Comparison of ENCODE assay signal across 20 cellular contexts in genomic region chr17:78230996-78231931, GRCh38. TPM values are rescaled to one million over a fixed set of nuclear protein-coding genes. Genes with fewer than 3 reads are reported as not detected.
DNase-seq lines count a peak whose midpoint lies in the region; ATAC-seq and TF ChIP-seq lines count a peak whose summit lies in the region.
"Had no signal": no experiment of that assay in that cellular context is flagged by ENCODE, and none has a peak within 500 bp of the region (broad histone marks: within the 10 kb centered on the region; RNA-seq: fewer than 3 reads in every experiment).

Gene TMEM235, plus strand, starts transcription at chr17:78231631. Its CDS starts 393 bp downstream, at chr17:78232024.

- no peak within 1 kb of the TSS for H2BK120ac ChIP-seq in neuronal stem cell (ENCODE audit: low read depth, low read length)

- H3K4ac ChIP-seq in neuronal stem cell (ENCODE audit: low read length) = peak within 1 kb of the TSS; percentile 6

- H3K4me2 ChIP-seq in DOHH2 (ENCODE audit: low read length) = peak within 1 kb of the TSS; percentile 53
- H3K4me2 ChIP-seq in hepatocyte = peak within 1 kb of the TSS; percentile 72
- H3K4me2 ChIP-seq in neuronal stem cell (ENCODE audit: insufficient read depth, low read length, poor library complexity, severe bottlenecking) = peak within 1 kb of the TSS; percentile 58

- TF ChIP-seq CTCF in DOHH2 (IDR thresholded peaks at IDR 0.05; ENCODE audit: low read depth, low read length, poor library complexity, severe bottlenecking) = no peak
- TF ChIP-seq CTCF in hepatocyte (IDR thresholded peaks at IDR 0.05; ENCODE audit: poor library complexity) = no peak

- WGBS in hepatocyte (ENCODE audit: low lambda C conversion rate, missing lambda C conversion rate) = 43% methylated on average over 35 of the region's 51 CpGs
- WGBS in neuronal stem cell (ENCODE audit: extremely low coverage in 2 of 2, insufficient read length in 2 of 2, insufficient replicate concordance in 1 of 2), 2 donors = no CpG with 5 or more reads among the region's 51 CpGs

- ATAC-seq in GM21515 (IDR thresholded peaks at IDR 0.05; ENCODE audit: unreplicated experiment) = no peak

- H3K36me3 ChIP-seq in DOHH2 (ENCODE audit: control insufficient read depth, low read length) = no peaks in the 10 kb centered on the region
- H3K36me3 ChIP-seq in NT2/D1 (ENCODE audit: insufficient read depth, insufficient read length, low read length) = no peaks in the 10 kb centered on the region
- no peaks in the 10 kb centered on the region for H3K36me3 ChIP-seq in hepatocyte (replicated peaks; ENCODE audit: insufficient read depth, low read depth)
- H3K36me3 ChIP-seq in neuronal stem cell (replicated peaks in 1 of 2; ENCODE audit: control insufficient read depth in 2 of 2, insufficient read depth in 2 of 2, low read length in 2 of 2) = no peaks in the 10 kb centered on the region

- peaks cover 11% of the 10 kb centered on the region for H3F3A ChIP-seq in DOHH2 (ENCODE audit: control insufficient read depth, insufficient read depth)

- DNase-seq in NT2/D1 (ENCODE audit: low read depth, low spot score) (no peak), hepatocyte (ENCODE audit: low spot score) (peak; percentile 8), neuronal stem cell (ENCODE audit: low spot score) (no peak), AML-193 (lab: John Stamatoyannopoulos, UW) (no peak), NCI-H2171 treated with DMSO at 0.1 percent for 48 hours (lab: John Stamatoyannopoulos, UW) (no peak), 8988T (no peak)
- DNase-seq: activated effector memory CD4-positive, alpha-beta T cell treated with anti-CD3 and anti-CD28 coated beads, Interleukin-2, amount 50 U/mL, for 16 hours; erythroblast; GF-D8; HCEC 1CT; NCI-H1105 treated with DMSO at 0.1 percent for 48 hours; NCI-H524 had no signal

- peak within 1 kb of the TSS; percentile 23 for H2BK15ac ChIP-seq in neuronal stem cell (ENCODE audit: low read length)

- H3K9ac ChIP-seq in NT2/D1 (ENCODE audit: insufficient read length, low read depth) = peak within 1 kb of the TSS; percentile 76
- H3K9ac ChIP-seq in neuronal stem cell (ENCODE audit: low read depth, low read length, poor library complexity) = peak within 1 kb of the TSS; percentile 75

- H3K9me3 ChIP-seq in DOHH2 (ENCODE audit: control insufficient read depth, insufficient read depth, low read length) = no peaks in the 10 kb centered on the region
- H3K9me3 ChIP-seq in NT2/D1 (ENCODE audit: insufficient read depth, low read length) = no peaks in the 10 kb centered on the region
- no peaks in the 10 kb centered on the region for H3K9me3 ChIP-seq in hepatocyte (ENCODE audit: low read depth)
- H3K9me3 ChIP-seq in neuronal stem cell (replicated peaks in 1 of 2; ENCODE audit: control insufficient read depth in 2 of 2, insufficient read depth in 1 of 2, low read depth in 1 of 2, low read length in 2 of 2) = peaks cover 0 to 4% of the 10 kb centered on the region in 2 donors

- H4K91ac ChIP-seq in neuronal stem cell (ENCODE audit: low read depth, low read length, poor library complexity) = no peak within 1 kb of the TSS

- H3K79me2 ChIP-seq in DOHH2 (ENCODE audit: control insufficient read depth, low read length) (no peaks in the 10 kb centered on the region), hepatocyte (no peaks in the 10 kb centered on the region)

- H4K20me1 ChIP-seq in DOHH2 (ENCODE audit: control insufficient read depth, insufficient read depth, low read depth, low read length) = no peaks in the 10 kb centered on the region
- H4K20me1 ChIP-seq in hepatocyte (ENCODE audit: insufficient read depth, poor library complexity, severe bottlenecking) = no peaks in the 10 kb centered on the region

- H3K27ac ChIP-seq in DOHH2 (ENCODE audit: low read depth, low read length) (no peak within 1 kb of the TSS), hepatocyte (no peak within 1 kb of the TSS), neuronal stem cell (replicated peaks; ENCODE audit: low read length) (no peak within 1 kb of the TSS)
- H3K27ac ChIP-seq: RWPE1 had no signal

- H3K79me1 ChIP-seq in neuronal stem cell (ENCODE audit: low read depth, low read length) = peaks cover 1% of the 10 kb centered on the region

- peaks cover 32% of the 10 kb centered on the region for H3K27me3 ChIP-seq in DOHH2 (ENCODE audit: control insufficient read depth, low read length)
- peaks cover 30% of the 10 kb centered on the region for H3K27me3 ChIP-seq in NT2/D1 (ENCODE audit: insufficient read depth, insufficient read length)
- H3K27me3 ChIP-seq in hepatocyte = peaks cover 33% of the 10 kb centered on the region
- H3K27me3 ChIP-seq in neuronal stem cell (ENCODE audit: control insufficient read depth in 3 of 3, insufficient read depth in 3 of 3, low read depth in 1 of 3, low read length in 3 of 3) = peaks cover 6 to 39% (median 29%) of the 10 kb centered on the region in 3 experiments

- no peak within 1 kb of the TSS for H2BK12ac ChIP-seq in neuronal stem cell (ENCODE audit: low read length)

- H3K4me3 ChIP-seq in DOHH2 (ENCODE audit: low read length) (peak within 1 kb of the TSS; percentile 37; the same call in 1 of the 2 replicates), NT2/D1 (ENCODE audit: insufficient read length, low read depth) (peak within 1 kb of the TSS; percentile 43), hepatocyte (no peak within 1 kb of the TSS), neuronal stem cell (ENCODE audit: low read length in 2 of 2) (peak within 1 kb of the TSS; percentile 19 to 71)

- no peak within 1 kb of the TSS for H4K8ac ChIP-seq in neuronal stem cell (ENCODE audit: low read depth, low read length)

- H2AFZ ChIP-seq in hepatocyte (no peak within 1 kb of the TSS), neuronal stem cell (ENCODE audit: low read length) (peak within 1 kb of the TSS; percentile 83)

- peak within 1 kb of the TSS; percentile 77 for H3K23ac ChIP-seq in neuronal stem cell (ENCODE audit: low read depth, low read length, poor library complexity)

- H3K9me2 ChIP-seq in DOHH2 (replicated peaks; ENCODE audit: control insufficient read depth, low read length) (no peaks in the 10 kb centered on the region), hepatocyte (replicated peaks; ENCODE audit: insufficient read depth) (no peaks in the 10 kb centered on the region)

- H3K14ac ChIP-seq in neuronal stem cell (ENCODE audit: low read length) = no peak within 1 kb of the TSS

- peak within 1 kb of the TSS; percentile 60 for H2BK5ac ChIP-seq in neuronal stem cell (ENCODE audit: low read length)

- H3K18ac ChIP-seq in neuronal stem cell (ENCODE audit: low read length) = peak within 1 kb of the TSS; percentile 81

- peaks cover 44% of the 10 kb centered on the region for H3K4me1 ChIP-seq in DOHH2 (ENCODE audit: control insufficient read depth, low read length)
- H3K4me1 ChIP-seq in NT2/D1 (ENCODE audit: insufficient read depth, insufficient read length) = peaks cover 6% of the 10 kb centered on the region
- no peaks in the 10 kb centered on the region for H3K4me1 ChIP-seq in hepatocyte (ENCODE audit: insufficient read depth)
- H3K4me1 ChIP-seq in neuronal stem cell (ENCODE audit: control insufficient read depth in 2 of 2, insufficient read depth in 1 of 2, low read depth in 1 of 2, low read length in 2 of 2) = peaks cover 0 to 4% of the 10 kb centered on the region in 2 donors

- H2AK5ac ChIP-seq in neuronal stem cell (ENCODE audit: low read depth, low read length) = peak within 1 kb of the TSS; percentile 60

RNA-seq across cellular contexts. Expression of gene TMEM235, which starts in this region (rescaled TPM):
- 0.27 TPM in 1 of 2 replicates, not detected in the other for total RNA-seq in hepatocyte
- polyA plus RNA-seq in hepatocyte = 0.21 and 0.30 TPM in 2 replicates
- polyA plus RNA-seq in neuronal stem cell (2013, experiment 1 of 2) = not detected
- polyA plus RNA-seq in neuronal stem cell (2013, experiment 2 of 2) = not detected
- total RNA-seq: activated CD8-positive, alpha-beta T cell treated with anti-CD3 and anti-CD28 coated beads for 36 hours; bronchial epithelial cell; CD8-positive, alpha-beta T cell; HT-29; mesenteric fat pad had no signal

Comparison
In these comparisons a context has a peak if more than half of its experiments do, and no peak if none do; other contexts are left out.
1. Peak in DNase-seq and H3K4me2 ChIP-seq in hepatocyte; RNA of the gene not detected or under 1 TPM.